8 cellular contexts compared by ENCODE assay signal in genomic region chr3:120092444-120092843, GRCh38. TPM values are rescaled to one million over a fixed set of nuclear protein-coding genes. Genes with fewer than 3 reads are reported as not detected.
DNase-seq lines count a peak whose midpoint lies in the region; ATAC-seq and TF ChIP-seq lines count a peak whose summit lies in the region.

No MANE protein-coding gene starts in this region.

- H3K4me3 Mint-ChIP-seq in natural killer cell treated with Interleukin-12 subunit alpha and Interleukin-12 subunit beta and Interleukin-15 and Interleukin-18, amount 100 ng/mL, for 72 hours: no peak overlapping the region
- no peak overlapping the region for H3K4me3 Mint-ChIP-seq in CD4-positive, alpha-beta T cell
- H3K4me3 Mint-ChIP-seq in activated CD8-positive, alpha-beta T cell treated with anti-CD3 and anti-CD28 coated beads for 36 hours: no peak overlapping the region

- H3K4me1 Mint-ChIP-seq in natural killer cell treated with Interleukin-12 subunit alpha and Interleukin-12 subunit beta and Interleukin-15 and Interleukin-18, amount 100 ng/mL, for 72 hours (ENCODE audit: low read depth in 2 of 2): peaks cover 19% of the 10 kb centered on the region in 2 donors
- H3K4me1 Mint-ChIP-seq in CD4-positive, alpha-beta T cell (ENCODE audit: low read depth): peaks cover 24% of the 10 kb centered on the region
- H3K4me1 Mint-ChIP-seq in activated CD8-positive, alpha-beta T cell treated with anti-CD3 and anti-CD28 coated beads for 36 hours (ENCODE audit: low read depth): peaks cover 19% of the 10 kb centered on the region

- H3K27me3 ChIP-seq in ACC112 (ENCODE audit: insufficient read depth, low read length) (no peaks in the 10 kb centered on the region), HUES6 (ENCODE audit: control insufficient read depth, insufficient read depth, low read length) (no peaks in the 10 kb centered on the region), colonic mucosa (no peaks in the 10 kb centered on the region), mucosa of rectum (ENCODE audit: control insufficient read depth in 2 of 2, insufficient read depth in 2 of 2, low read length in 2 of 2) (no peaks in the 10 kb centered on the region)
- no peaks in the 10 kb centered on the region for H3K27me3 ChIP-seq in CD4-positive, alpha-beta T cell (ENCODE audit: control insufficient read depth, insufficient read depth, low read length)

- H3K36me3 Mint-ChIP-seq in natural killer cell treated with Interleukin-12 subunit alpha and Interleukin-12 subunit beta and Interleukin-15 and Interleukin-18, amount 100 ng/mL, for 72 hours: peaks cover 12% of the 10 kb centered on the region
- H3K36me3 Mint-ChIP-seq in CD4-positive, alpha-beta T cell (ENCODE audit: low read depth): peaks cover 17% of the 10 kb centered on the region
- peaks cover 10% of the 10 kb centered on the region for H3K36me3 Mint-ChIP-seq in activated CD8-positive, alpha-beta T cell treated with anti-CD3 and anti-CD28 coated beads for 36 hours (ENCODE audit: low read depth)

- H3K4me1 ChIP-seq in ACC112 (ENCODE audit: control insufficient read depth, insufficient read depth, low read length, unreplicated experiment) (peaks cover 6% of the 10 kb centered on the region), HUES6 (ENCODE audit: control insufficient read depth, insufficient read depth, low read length) (0 out of 2 replicates have a peak, but pooled peaks cover 4% of the 10 kb centered on the region), colonic mucosa (peaks cover 12% of the 10 kb centered on the region), mucosa of rectum (ENCODE audit: control insufficient read depth in 2 of 2, insufficient read depth in 2 of 2, low read length in 2 of 2) (peaks cover 12 to 32% of the 10 kb centered on the region in 2 donors)

- H3K9me3 Mint-ChIP-seq in natural killer cell treated with Interleukin-12 subunit alpha and Interleukin-12 subunit beta and Interleukin-15 and Interleukin-18, amount 100 ng/mL, for 72 hours: no peaks in the 10 kb centered on the region
- no peaks in the 10 kb centered on the region for H3K9me3 Mint-ChIP-seq in CD4-positive, alpha-beta T cell
- H3K9me3 Mint-ChIP-seq in activated CD8-positive, alpha-beta T cell treated with anti-CD3 and anti-CD28 coated beads for 36 hours: no peaks in the 10 kb centered on the region

- no peak for DNase-seq in colonic mucosa
- no peak for DNase-seq in natural killer cell treated with Interleukin-12 subunit alpha and Interleukin-12 subunit beta and Interleukin-15 and Interleukin-18, amount 100 ng/mL, for 72 hours (ENCODE audit: low spot score)
- DNase-seq in CD4-positive, alpha-beta T cell: no peak
- DNase-seq in activated CD8-positive, alpha-beta T cell treated with anti-CD3 and anti-CD28 coated beads for 36 hours: no peak

- no peak for ATAC-seq in natural killer cell treated with Interleukin-12 subunit alpha and Interleukin-12 subunit beta and Interleukin-15 and Interleukin-18, amount 100 ng/mL, for 72 hours
- ATAC-seq in GM18511 (IDR thresholded peaks at IDR 0.05; ENCODE audit: unreplicated experiment): no peak
- no peak for ATAC-seq in CD4-positive, alpha-beta T cell (ENCODE audit: poor library complexity)
- ATAC-seq in activated CD8-positive, alpha-beta T cell treated with anti-CD3 and anti-CD28 coated beads for 36 hours: no peak

- H2AFZ ChIP-seq in ACC112 (ENCODE audit: low read length, unreplicated experiment): no peak overlapping the region

- no peak overlapping the region for H3K27ac Mint-ChIP-seq in natural killer cell treated with Interleukin-12 subunit alpha and Interleukin-12 subunit beta and Interleukin-15 and Interleukin-18, amount 100 ng/mL, for 72 hours
- no peak overlapping the region for H3K27ac Mint-ChIP-seq in CD4-positive, alpha-beta T cell
- no peak overlapping the region for H3K27ac Mint-ChIP-seq in activated CD8-positive, alpha-beta T cell treated with anti-CD3 and anti-CD28 coated beads for 36 hours

- H3K27me3 Mint-ChIP-seq in natural killer cell treated with Interleukin-12 subunit alpha and Interleukin-12 subunit beta and Interleukin-15 and Interleukin-18, amount 100 ng/mL, for 72 hours: no peaks in the 10 kb centered on the region
- H3K27me3 Mint-ChIP-seq in CD4-positive, alpha-beta T cell: no peaks in the 10 kb centered on the region
- no peaks in the 10 kb centered on the region for H3K27me3 Mint-ChIP-seq in activated CD8-positive, alpha-beta T cell treated with anti-CD3 and anti-CD28 coated beads for 36 hours

- H3K79me2 ChIP-seq in ACC112 (ENCODE audit: control insufficient read depth, insufficient read depth, low read length, unreplicated experiment): peaks cover 78% of the 10 kb centered on the region

- no peak for TF ChIP-seq CTCF in colonic mucosa (IDR thresholded peaks at IDR 0.05)
- no peak for TF ChIP-seq CTCF in CD4-positive, alpha-beta T cell (IDR thresholded peaks at IDR 0.05)
- TF ChIP-seq CTCF in activated CD8-positive, alpha-beta T cell treated with anti-CD3 and anti-CD28 coated beads for 36 hours (IDR thresholded peaks at IDR 0.05): no peak

- H3K36me3 ChIP-seq in ACC112 (ENCODE audit: insufficient read depth, low read length) (no peaks in the 10 kb centered on the region), HUES6 (ENCODE audit: control insufficient read depth, insufficient read depth, low read length) (no peaks in the 10 kb centered on the region), colonic mucosa (no peaks in the 10 kb centered on the region), mucosa of rectum (ENCODE audit: control insufficient read depth in 2 of 2, insufficient read depth in 2 of 2, low read length in 2 of 2) (no peaks in the 10 kb centered on the region)

- peak overlapping the region; percentile 90 for H3K4me3 ChIP-seq in ACC112 (ENCODE audit: low read depth, low read length)
- peak overlapping the region; percentile 91 for H3K4me3 ChIP-seq in HUES6 (ENCODE audit: low read depth, low read length)
- peak overlapping the region; percentile 89 for H3K4me3 ChIP-seq in colonic mucosa
- H3K4me3 ChIP-seq in mucosa of rectum (ENCODE audit: low read length in 2 of 2): peak overlapping the region; percentile 81 to 96

- POLR2A ChIA-PET in CD4-positive, alpha-beta T cell (lab: Charles Lee): no interaction called here
- POLR2A ChIA-PET in activated CD8-positive, alpha-beta T cell treated with anti-CD3 and anti-CD28 coated beads for 36 hours (lab: Charles Lee): no interaction called here

- no peaks in the 10 kb centered on the region for H3K9me3 ChIP-seq in HUES6 (ENCODE audit: control insufficient read depth, insufficient read depth, low read depth, low read length)
- no peaks in the 10 kb centered on the region for H3K9me3 ChIP-seq in colonic mucosa
- H3K9me3 ChIP-seq in mucosa of rectum (ENCODE audit: control insufficient read depth in 2 of 2, low read length in 2 of 2): no peaks in the 10 kb centered on the region
- H3K9me3 ChIP-seq in CD4-positive, alpha-beta T cell (ENCODE audit: control insufficient read depth, low read length): no peaks in the 10 kb centered on the region

- intact Hi-C loops in colonic mucosa (cut with DNase I): loop anchor here (10.0 kb wide), 1 partner anchor 198 kb away; no protein-coding TSS in a partner anchor
- intact Hi-C loops in CD4-positive, alpha-beta T cell (cut with DNase I, micrococcal nuclease): loop anchor here (5.0 to 10.0 kb wide), 8 partner anchors 40 to 768 kb away; partner anchors contain the start of genes COX17 (in 1 of the 2), GTF2E1 (in 1 of the 2), NDUFB4 (in 1 of the 2) and POGLUT1 (in 1 of the 2)
- intact Hi-C loops in activated CD8-positive, alpha-beta T cell treated with anti-CD3 and anti-CD28 coated beads for 36 hours (cut with micrococcal nuclease): loop anchor here (5.0 to 10.0 kb wide), 3 partner anchors 180 to 262 kb away; no protein-coding TSS in a partner anchor

- H3K27ac ChIP-seq in ACC112 (ENCODE audit: low read depth, low read length) (no peak overlapping the region), HUES6 (ENCODE audit: low read depth, low read length) (no peak overlapping the region), colonic mucosa (no peak overlapping the region), mucosa of rectum (ENCODE audit: low read depth in 2 of 2, low read length in 2 of 2) (no peak overlapping the region)
- no peak overlapping the region for H3K27ac ChIP-seq in CD4-positive, alpha-beta T cell (ENCODE audit: low read depth, low read length)

- CTCF ChIA-PET in CD4-positive, alpha-beta T cell (lab: Charles Lee): interaction anchor here (0.6 kb wide), 1 partner anchor 199 kb away, joined by 4 read pairs; no protein-coding TSS in a partner anchor
- CTCF ChIA-PET in activated CD8-positive, alpha-beta T cell treated with anti-CD3 and anti-CD28 coated beads for 36 hours (lab: Charles Lee): interaction anchor here (1.2 to 4.6 kb wide), 4 partner anchors 9 to 201 kb away, joined by 3 to 35 read pairs (median 9); no protein-coding TSS in a partner anchor

- peak overlapping the region; percentile 89 for H3K9ac ChIP-seq in HUES6 (ENCODE audit: low read length)
- H3K9ac ChIP-seq in colonic mucosa (ENCODE audit: low read depth in 2 of 2, low read length in 2 of 2): peak overlapping the region in 1 of 2 donors; percentile 84
- H3K9ac ChIP-seq in mucosa of rectum (ENCODE audit: low read depth in 1 of 2, low read length in 2 of 2): peak overlapping the region; percentile 10 to 93

RNA-seq across cellular contexts. Expression of gene GSK3B, which starts 1.8 kb away (rescaled TPM):
- total RNA-seq in colonic mucosa: 10 to 100 TPM; 34.4 to 43.6 TPM
- 10 to 100 TPM; 43.9 to 44.3 TPM for total RNA-seq in natural killer cell treated with Interleukin-12 subunit alpha and Interleukin-12 subunit beta and Interleukin-15 and Interleukin-18, amount 100 ng/mL, for 72 hours
- total RNA-seq in CD4-positive, alpha-beta T cell: 10 to 100 TPM; 27.9 to 29.1 TPM
- 10 to 100 TPM; 29.0 to 32.1 TPM for total RNA-seq in activated CD8-positive, alpha-beta T cell treated with anti-CD3 and anti-CD28 coated beads for 36 hours
